Comparison of ENCODE assay signal across 1 cellular context in the genomic region with DNA sequence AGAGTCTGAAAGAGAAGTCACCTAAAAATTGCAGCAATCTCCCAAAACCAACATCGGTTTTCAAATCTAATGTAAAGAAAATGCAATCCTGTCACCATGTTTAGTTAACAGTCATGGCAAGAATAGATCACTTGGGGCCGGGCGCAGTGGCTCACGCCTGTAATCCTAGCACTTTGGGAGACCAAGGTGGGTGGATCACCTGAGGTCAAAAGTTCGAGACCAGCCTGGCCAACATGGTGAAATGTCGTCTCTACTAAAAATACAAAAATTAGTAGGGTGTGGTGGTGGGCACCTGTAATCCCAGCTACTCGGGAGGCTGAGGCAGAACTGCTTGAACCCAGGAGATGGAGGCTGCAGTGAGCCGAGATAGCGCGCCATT.
A peak's percentile ranks its signal among the peaks of the same experiment; 100 is the strongest.
TF ChIP-seq lines count a peak whose summit lies in the region.

No MANE protein-coding gene starts in this region.

TF ChIP-seq in GM12878, 131 proteins besides CTCF, POLR2A, EP300 and RAD21:
- 0 out of 2 replicates have a peak, but pooled peaks have one; percentile 8 for TF ChIP-seq SIN3A (IDR thresholded peaks at IDR 0.05; ENCODE audit: low read depth, low read length)
